In the genomic region with DNA sequence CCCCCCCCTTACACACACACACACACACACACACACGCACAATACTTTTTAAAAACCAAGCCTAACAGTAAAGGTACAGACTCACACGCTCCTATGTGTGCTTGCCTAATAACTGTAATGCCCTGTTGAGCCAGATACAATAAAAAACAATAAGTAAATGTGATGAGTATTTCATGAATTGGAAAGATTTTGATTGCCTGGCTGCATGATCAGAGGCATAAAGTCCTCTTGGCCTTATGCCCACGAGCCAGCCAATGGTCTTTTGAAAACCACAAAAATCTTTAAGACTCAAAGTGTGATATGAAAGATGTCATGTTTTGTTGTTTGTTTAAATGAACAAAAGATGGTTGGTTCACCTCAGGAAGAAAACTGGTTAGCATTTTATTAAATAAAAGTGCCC, we compare ENCODE assay signal across 31 cellular contexts.
"Had no signal": no experiment of that assay in that cellular context is flagged by ENCODE, and none has a peak within 500 bp of the region (broad histone marks: within the 10 kb centered on the region; RNA-seq: fewer than 3 reads in every experiment).

No MANE protein-coding gene starts in this region.

- H3K27me3 ChIP-seq: adrenal gland, gastroesophageal sphincter, hepatocyte, neural progenitor cell, right atrium auricular region, testis, transverse colon had no signal

- H3K4me1 ChIP-seq: adrenal gland, gastroesophageal sphincter, left ventricle myocardium inferior, neural progenitor cell, parathyroid adenoma, psoas muscle, right atrium auricular region, testis, transverse colon had no signal

- H3K27ac ChIP-seq: adrenal gland, gastroesophageal sphincter, hepatocyte, left ventricle myocardium inferior, neural progenitor cell, parathyroid adenoma, psoas muscle, right atrium auricular region, testis, transverse colon, WERI-Rb-1 had no signal

- ATAC-seq: activated CD4-positive, CD25-positive, alpha-beta regulatory T cell treated with anti-CD3 and anti-CD28 coated beads, Interleukin-2, amount 50 U/mL, for 24 hours; effector memory CD8-positive, alpha-beta T cell; gastroesophageal sphincter; natural killer cell; psoas muscle; T-helper 17 cell had no signal

- H3K4me3 ChIP-seq: adrenal gland, gastroesophageal sphincter, hepatocyte, left ventricle myocardium inferior, lung, neural progenitor cell, psoas muscle, right atrium auricular region, testis, transverse colon had no signal

- H3K9me3 ChIP-seq: adrenal gland, gastroesophageal sphincter, left ventricle myocardium inferior, psoas muscle, right atrium auricular region, testis, transverse colon had no signal

- DNase-seq: activated CD4-positive, alpha-beta T cell treated with anti-CD3 and anti-CD28 coated beads for 48 hours; activated CD4-positive, alpha-beta T cell treated with anti-CD3 and anti-CD28 coated beads, Interleukin-2, amount 50 U/mL, for 48 hours; activated CD8-positive, alpha-beta memory T cell treated with anti-CD3 and anti-CD28 coated beads for 24 hours; activated effector memory CD4-positive, alpha-beta T cell treated with Interleukin-2 at 50 U/mL for 16 hours; activated naive CD4-positive, alpha-beta T cell treated with anti-CD3 and anti-CD28 coated beads for 36 hours; activated naive CD8-positive, alpha-beta T cell treated with anti-CD3 and anti-CD28 coated beads for 36 hours; adrenal gland; caudate nucleus; cortex of kidney; effector memory CD8-positive, alpha-beta T cell; erythroblast; islet precursor cell; left ventricle myocardium inferior; mesendoderm; natural killer cell; occipital lobe; psoas muscle; stimulated activated CD4-positive, alpha-beta T cell treated with anti-CD3 and anti-CD28 coated beads, Interleukin-2, amount 100 ng/mL, for 48 hours; stimulated activated naive CD4-positive, alpha-beta T cell treated with Interleukin-2 at 50 U/mL for 16 hours; T-helper 17 cell; T1000; testis; transverse colon; WERI-Rb-1 had no signal

- H3K36me3 ChIP-seq: adrenal gland, gastroesophageal sphincter, left ventricle myocardium inferior, neural progenitor cell, right atrium auricular region, transverse colon, WERI-Rb-1 had no signal
